ENCODE assay signal across 1 cellular context in the genomic region with DNA sequence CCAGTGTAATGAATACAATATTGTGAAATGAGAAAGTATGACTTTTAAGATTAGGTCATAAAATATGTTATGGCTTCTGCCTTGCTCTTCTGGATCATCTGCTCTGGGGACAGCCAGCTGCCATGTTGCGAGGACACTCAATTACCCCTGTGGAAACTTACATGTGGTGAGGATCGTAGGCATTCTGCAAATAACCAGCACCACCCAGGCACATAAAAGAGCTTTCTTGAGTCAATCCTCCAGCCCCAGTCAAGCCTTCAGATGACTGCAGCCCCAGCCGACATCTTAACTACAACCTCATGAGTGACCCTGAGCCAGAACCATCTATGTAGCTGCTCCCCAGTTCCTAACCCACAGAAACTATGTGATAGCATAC.
TF ChIP-seq lines count a peak whose summit lies in the region.

No MANE protein-coding gene starts in this region.

TF ChIP-seq in HepG2, 621 proteins besides CTCF, POLR2A, EP300 and RAD21 (continues in another document):
- TF ChIP-seq IKZF4 (CRISPR knock-in tag; IDR thresholded peaks at IDR 0.05; ENCODE audit: borderline replicate concordance, low read depth, not compliant biosample characterization) (no peak), BRD4 (CRISPR knock-in tag; IDR thresholded peaks at IDR 0.05) (0 out of 2 replicates have a peak, but pooled peaks have one; percentile 9), DNMT3B (CRISPR knock-in tag; conservative IDR thresholded peaks at IDR 0.05) (peak; percentile 50; the same call in 1 of the 2 replicates), KAT7 (CRISPR knock-in tag; IDR thresholded peaks at IDR 0.05; ENCODE audit: borderline replicate concordance) (peak; percentile 50; the same call in 1 of the 2 replicates), NR2C2 (CRISPR knock-in tag; IDR thresholded peaks at IDR 0.05; ENCODE audit: borderline replicate concordance) (0 out of 2 replicates have a peak, but pooled peaks have one; percentile 39), TEAD3 (CRISPR knock-in tag; optimal IDR thresholded peaks at IDR 0.05; ENCODE audit: borderline replicate concordance) (peak; percentile 14), CBX5 (CRISPR knock-in tag; IDR thresholded peaks at IDR 0.05; ENCODE audit: borderline replicate concordance) (peak; percentile 60; the same call in 1 of the 2 replicates), ZFX (CRISPR knock-in tag; IDR thresholded peaks at IDR 0.05; ENCODE audit: low read depth) (0 out of 2 replicates have a peak, but pooled peaks have one; percentile 13), ZFY (CRISPR knock-in tag; IDR thresholded peaks at IDR 0.05) (0 out of 2 replicates have a peak, but pooled peaks have one; percentile 8), ZFP62 (CRISPR knock-in tag; IDR thresholded peaks at IDR 0.05) (peak; percentile 14; the same call in 1 of the 2 replicates), ZFAT (CRISPR knock-in tag; conservative IDR thresholded peaks at IDR 0.05) (no peak), ZNF605 (CRISPR knock-in tag; IDR thresholded peaks at IDR 0.05) (0 out of 2 replicates have a peak, but pooled peaks have one; percentile 2), ZNF34 (CRISPR knock-in tag; IDR thresholded peaks at IDR 0.05; ENCODE audit: borderline replicate concordance) (0 out of 2 replicates have a peak, but pooled peaks have one; percentile 36), PAF1 (CRISPR knock-in tag; IDR thresholded peaks at IDR 0.05) (no peak; the same call in 1 of the 2 replicates), ZNF598 (CRISPR knock-in tag; IDR thresholded peaks at IDR 0.05; ENCODE audit: borderline replicate concordance) (0 out of 2 replicates have a peak, but pooled peaks have one; percentile 7), NR2F1 (CRISPR knock-in tag; IDR thresholded peaks at IDR 0.05) (no peak), ERF (CRISPR knock-in tag; IDR thresholded peaks at IDR 0.05) (0 out of 2 replicates have a peak, but pooled peaks have one; percentile 1)
- TF ChIP-seq, protein P1, sequence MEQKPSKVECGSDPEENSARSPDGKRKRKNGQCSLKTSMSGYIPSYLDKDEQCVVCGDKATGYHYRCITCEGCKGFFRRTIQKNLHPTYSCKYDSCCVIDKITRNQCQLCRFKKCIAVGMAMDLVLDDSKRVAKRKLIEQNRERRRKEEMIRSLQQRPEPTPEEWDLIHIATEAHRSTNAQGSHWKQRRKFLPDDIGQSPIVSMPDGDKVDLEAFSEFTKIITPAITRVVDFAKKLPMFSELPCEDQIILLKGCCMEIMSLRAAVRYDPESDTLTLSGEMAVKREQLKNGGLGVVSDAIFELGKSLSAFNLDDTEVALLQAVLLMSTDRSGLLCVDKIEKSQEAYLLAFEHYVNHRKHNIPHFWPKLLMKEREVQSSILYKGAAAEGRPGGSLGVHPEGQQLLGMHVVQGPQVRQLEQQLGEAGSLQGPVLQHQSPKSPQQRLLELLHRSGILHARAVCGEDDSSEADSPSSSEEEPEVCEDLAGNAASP (CRISPR knock-in tag; IDR thresholded peaks at IDR 0.05; ENCODE audit: borderline replicate concordance) = no peak
- TF ChIP-seq, protein P2, sequence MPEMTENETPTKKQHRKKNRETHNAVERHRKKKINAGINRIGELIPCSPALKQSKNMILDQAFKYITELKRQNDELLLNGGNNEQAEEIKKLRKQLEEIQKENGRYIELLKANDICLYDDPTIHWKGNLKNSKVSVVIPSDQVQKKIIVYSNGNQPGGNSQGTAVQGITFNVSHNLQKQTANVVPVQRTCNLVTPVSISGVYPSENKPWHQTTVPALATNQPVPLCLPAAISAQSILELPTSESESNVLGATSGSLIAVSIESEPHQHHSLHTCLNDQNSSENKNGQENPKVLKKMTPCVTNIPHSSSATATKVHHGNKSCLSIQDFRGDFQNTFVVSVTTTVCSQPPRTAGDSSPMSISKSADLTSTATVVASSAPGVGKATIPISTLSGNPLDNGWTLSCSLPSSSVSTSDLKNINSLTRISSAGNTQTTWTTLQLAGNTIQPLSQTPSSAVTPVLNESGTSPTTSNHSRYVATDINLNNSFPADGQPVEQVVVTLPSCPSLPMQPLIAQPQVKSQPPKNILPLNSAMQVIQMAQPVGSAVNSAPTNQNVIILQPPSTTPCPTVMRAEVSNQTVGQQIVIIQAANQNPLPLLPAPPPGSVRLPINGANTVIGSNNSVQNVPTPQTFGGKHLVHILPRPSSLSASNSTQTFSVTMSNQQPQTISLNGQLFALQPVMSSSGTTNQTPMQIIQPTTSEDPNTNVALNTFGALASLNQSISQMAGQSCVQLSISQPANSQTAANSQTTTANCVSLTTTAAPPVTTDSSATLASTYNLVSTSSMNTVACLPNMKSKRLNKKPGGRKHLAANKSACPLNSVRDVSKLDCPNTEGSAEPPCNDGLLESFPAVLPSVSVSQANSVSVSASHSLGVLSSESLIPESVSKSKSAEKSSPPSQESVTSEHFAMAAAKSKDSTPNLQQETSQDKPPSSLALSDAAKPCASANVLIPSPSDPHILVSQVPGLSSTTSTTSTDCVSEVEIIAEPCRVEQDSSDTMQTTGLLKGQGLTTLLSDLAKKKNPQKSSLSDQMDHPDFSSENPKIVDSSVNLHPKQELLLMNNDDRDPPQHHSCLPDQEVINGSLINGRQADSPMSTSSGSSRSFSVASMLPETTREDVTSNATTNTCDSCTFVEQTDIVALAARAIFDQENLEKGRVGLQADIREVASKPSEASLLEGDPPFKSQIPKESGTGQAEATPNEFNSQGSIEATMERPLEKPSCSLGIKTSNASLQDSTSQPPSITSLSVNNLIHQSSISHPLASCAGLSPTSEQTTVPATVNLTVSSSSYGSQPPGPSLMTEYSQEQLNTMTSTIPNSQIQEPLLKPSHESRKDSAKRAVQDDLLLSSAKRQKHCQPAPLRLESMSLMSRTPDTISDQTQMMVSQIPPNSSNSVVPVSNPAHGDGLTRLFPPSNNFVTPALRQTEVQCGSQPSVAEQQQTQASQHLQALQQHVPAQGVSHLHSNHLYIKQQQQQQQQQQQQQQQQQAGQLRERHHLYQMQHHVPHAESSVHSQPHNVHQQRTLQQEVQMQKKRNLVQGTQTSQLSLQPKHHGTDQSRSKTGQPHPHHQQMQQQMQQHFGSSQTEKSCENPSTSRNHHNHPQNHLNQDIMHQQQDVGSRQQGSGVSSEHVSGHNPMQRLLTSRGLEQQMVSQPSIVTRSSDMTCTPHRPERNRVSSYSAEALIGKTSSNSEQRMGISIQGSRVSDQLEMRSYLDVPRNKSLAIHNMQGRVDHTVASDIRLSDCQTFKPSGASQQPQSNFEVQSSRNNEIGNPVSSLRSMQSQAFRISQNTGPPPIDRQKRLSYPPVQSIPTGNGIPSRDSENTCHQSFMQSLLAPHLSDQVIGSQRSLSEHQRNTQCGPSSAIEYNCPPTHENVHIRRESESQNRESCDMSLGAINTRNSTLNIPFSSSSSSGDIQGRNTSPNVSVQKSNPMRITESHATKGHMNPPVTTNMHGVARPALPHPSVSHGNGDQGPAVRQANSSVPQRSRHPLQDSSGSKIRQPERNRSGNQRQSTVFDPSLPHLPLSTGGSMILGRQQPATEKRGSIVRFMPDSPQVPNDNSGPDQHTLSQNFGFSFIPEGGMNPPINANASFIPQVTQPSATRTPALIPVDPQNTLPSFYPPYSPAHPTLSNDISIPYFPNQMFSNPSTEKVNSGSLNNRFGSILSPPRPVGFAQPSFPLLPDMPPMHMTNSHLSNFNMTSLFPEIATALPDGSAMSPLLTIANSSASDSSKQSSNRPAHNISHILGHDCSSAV (CRISPR knock-in tag; IDR thresholded peaks at IDR 0.05; ENCODE audit: borderline replicate concordance) = no peak
- TF ChIP-seq, protein P3, sequence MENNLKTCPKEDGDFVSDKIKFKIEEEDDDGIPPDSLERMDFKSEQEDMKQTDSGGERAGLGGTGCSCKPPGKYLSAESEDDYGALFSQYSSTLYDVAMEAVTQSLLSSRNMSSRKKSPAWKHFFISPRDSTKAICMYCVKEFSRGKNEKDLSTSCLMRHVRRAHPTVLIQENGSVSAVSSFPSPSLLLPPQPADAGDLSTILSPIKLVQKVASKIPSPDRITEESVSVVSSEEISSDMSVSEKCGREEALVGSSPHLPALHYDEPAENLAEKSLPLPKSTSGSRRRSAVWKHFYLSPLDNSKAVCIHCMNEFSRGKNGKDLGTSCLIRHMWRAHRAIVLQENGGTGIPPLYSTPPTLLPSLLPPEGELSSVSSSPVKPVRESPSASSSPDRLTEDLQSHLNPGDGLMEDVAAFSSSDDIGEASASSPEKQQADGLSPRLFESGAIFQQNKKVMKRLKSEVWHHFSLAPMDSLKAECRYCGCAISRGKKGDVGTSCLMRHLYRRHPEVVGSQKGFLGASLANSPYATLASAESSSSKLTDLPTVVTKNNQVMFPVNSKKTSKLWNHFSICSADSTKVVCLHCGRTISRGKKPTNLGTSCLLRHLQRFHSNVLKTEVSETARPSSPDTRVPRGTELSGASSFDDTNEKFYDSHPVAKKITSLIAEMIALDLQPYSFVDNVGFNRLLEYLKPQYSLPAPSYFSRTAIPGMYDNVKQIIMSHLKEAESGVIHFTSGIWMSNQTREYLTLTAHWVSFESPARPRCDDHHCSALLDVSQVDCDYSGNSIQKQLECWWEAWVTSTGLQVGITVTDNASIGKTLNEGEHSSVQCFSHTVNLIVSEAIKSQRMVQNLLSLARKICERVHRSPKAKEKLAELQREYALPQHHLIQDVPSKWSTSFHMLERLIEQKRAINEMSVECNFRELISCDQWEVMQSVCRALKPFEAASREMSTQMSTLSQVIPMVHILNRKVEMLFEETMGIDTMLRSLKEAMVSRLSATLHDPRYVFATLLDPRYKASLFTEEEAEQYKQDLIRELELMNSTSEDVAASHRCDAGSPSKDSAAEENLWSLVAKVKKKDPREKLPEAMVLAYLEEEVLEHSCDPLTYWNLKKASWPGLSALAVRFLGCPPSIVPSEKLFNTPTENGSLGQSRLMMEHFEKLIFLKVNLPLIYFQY (CRISPR knock-in tag; IDR thresholded peaks at IDR 0.05; ENCODE audit: borderline replicate concordance) = 0 out of 2 replicates have a peak, but pooled peaks have one; percentile 5
- TF ChIP-seq, protein P4, sequence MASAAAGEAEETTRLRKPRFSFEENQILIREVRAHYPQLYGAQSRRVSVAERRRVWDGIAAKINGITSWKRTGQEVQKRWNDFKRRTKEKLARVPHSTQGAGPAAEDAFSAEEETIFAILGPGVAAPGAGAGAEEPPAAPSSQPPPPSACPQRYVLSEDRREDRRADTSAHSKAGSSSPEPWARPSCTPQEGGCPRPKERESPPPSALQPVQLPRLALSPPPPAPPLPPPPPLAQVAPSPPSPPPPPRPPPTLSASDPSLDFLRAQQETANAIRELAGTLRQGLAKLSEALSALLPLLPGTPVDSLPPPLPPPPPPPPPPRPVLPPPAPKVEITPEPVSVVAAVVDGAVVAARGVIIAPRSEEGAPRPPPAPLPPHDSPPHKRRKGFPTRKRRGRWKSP (CRISPR knock-in tag; IDR thresholded peaks at IDR 0.05) = 0 out of 2 replicates have a peak, but pooled peaks have one; percentile 2
- TF ChIP-seq, protein P5, sequence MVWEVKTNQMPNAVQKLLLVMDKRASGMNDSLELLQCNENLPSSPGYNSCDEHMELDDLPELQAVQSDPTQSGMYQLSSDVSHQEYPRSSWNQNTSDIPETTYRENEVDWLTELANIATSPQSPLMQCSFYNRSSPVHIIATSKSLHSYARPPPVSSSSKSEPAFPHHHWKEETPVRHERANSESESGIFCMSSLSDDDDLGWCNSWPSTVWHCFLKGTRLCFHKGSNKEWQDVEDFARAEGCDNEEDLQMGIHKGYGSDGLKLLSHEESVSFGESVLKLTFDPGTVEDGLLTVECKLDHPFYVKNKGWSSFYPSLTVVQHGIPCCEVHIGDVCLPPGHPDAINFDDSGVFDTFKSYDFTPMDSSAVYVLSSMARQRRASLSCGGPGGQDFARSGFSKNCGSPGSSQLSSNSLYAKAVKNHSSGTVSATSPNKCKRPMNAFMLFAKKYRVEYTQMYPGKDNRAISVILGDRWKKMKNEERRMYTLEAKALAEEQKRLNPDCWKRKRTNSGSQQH (CRISPR knock-in tag; IDR thresholded peaks at IDR 0.05; ENCODE audit: low read depth) = 0 out of 2 replicates have a peak, but pooled peaks have one; percentile 33
- TF ChIP-seq, protein P6, sequence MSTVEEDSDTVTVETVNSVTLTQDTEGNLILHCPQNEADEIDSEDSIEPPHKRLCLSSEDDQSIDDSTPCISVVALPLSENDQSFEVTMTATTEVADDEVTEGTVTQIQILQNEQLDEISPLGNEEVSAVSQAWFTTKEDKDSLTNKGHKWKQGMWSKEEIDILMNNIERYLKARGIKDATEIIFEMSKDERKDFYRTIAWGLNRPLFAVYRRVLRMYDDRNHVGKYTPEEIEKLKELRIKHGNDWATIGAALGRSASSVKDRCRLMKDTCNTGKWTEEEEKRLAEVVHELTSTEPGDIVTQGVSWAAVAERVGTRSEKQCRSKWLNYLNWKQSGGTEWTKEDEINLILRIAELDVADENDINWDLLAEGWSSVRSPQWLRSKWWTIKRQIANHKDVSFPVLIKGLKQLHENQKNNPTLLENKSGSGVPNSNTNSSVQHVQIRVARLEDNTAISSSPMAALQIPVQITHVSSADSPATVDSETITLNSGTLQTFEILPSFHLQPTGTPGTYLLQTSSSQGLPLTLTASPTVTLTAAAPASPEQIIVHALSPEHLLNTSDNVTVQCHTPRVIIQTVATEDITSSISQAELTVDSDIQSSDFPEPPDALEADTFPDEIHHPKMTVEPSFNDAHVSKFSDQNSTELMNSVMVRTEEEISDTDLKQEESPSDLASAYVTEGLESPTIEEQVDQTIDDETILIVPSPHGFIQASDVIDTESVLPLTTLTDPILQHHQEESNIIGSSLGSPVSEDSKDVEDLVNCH (CRISPR knock-in tag; IDR thresholded peaks at IDR 0.05) = 0 out of 2 replicates have a peak, but pooled peaks have one; percentile 52
- TF ChIP-seq, protein P7, sequence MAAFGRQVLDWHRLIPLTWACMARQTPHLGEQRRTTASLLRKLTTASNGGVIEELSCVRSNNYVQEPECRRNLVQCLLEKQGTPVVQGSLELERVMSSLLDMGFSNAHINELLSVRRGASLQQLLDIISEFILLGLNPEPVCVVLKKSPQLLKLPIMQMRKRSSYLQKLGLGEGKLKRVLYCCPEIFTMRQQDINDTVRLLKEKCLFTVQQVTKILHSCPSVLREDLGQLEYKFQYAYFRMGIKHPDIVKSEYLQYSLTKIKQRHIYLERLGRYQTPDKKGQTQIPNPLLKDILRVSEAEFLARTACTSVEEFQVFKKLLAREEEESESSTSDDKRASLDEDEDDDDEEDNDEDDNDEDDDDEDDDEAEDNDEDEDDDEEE (CRISPR knock-in tag; IDR thresholded peaks at IDR 0.05) = 0 out of 2 replicates have a peak, but pooled peaks have one; percentile 13
- TF ChIP-seq, protein P8, sequence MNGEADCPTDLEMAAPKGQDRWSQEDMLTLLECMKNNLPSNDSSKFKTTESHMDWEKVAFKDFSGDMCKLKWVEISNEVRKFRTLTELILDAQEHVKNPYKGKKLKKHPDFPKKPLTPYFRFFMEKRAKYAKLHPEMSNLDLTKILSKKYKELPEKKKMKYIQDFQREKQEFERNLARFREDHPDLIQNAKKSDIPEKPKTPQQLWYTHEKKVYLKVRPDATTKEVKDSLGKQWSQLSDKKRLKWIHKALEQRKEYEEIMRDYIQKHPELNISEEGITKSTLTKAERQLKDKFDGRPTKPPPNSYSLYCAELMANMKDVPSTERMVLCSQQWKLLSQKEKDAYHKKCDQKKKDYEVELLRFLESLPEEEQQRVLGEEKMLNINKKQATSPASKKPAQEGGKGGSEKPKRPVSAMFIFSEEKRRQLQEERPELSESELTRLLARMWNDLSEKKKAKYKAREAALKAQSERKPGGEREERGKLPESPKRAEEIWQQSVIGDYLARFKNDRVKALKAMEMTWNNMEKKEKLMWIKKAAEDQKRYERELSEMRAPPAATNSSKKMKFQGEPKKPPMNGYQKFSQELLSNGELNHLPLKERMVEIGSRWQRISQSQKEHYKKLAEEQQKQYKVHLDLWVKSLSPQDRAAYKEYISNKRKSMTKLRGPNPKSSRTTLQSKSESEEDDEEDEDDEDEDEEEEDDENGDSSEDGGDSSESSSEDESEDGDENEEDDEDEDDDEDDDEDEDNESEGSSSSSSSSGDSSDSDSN (CRISPR knock-in tag; IDR thresholded peaks at IDR 0.05) = 0 out of 2 replicates have a peak, but pooled peaks have one; percentile 25
